Comparison of ENCODE assay signal across 1 cellular context in genomic region chr4:183610613-183611012, GRCh38.
TF ChIP-seq lines count a peak whose summit lies in the region.

No MANE protein-coding gene starts in this region.

TF ChIP-seq in GM23338, 12 proteins besides CTCF, POLR2A, EP300 and RAD21 (continued from another document):
- TF ChIP-seq ZNF462 (CRISPR knock-in tag; IDR thresholded peaks at IDR 0.05) (no peak), ZNF114 (CRISPR knock-in tag; IDR thresholded peaks at IDR 0.05) (no peak), EZH2 (IDR thresholded peaks at IDR 0.05; ENCODE audit: low read depth, unreplicated experiment) (no peak), CREB1 (CRISPR knock-in tag; IDR thresholded peaks at IDR 0.05; ENCODE audit: low read depth) (no peak), JUNB (IDR thresholded peaks at IDR 0.05; ENCODE audit: unreplicated experiment) (no peak)
TF ChIP-seq in GM23338: peak in this region for 0.
